In genomic region chr22:42139508-42139907, GRCh38 we compare ENCODE assay signal across 2 cellular contexts. TPM values are rescaled to one million over a fixed set of nuclear protein-coding genes. Genes with fewer than 3 reads are reported as not detected.
"Had no signal": no experiment of that assay in that cellular context is flagged by ENCODE, and none has a peak within 500 bp of the region (broad histone marks: within the 10 kb centered on the region; RNA-seq: fewer than 3 reads in every experiment).

No MANE protein-coding gene starts in this region.

RNA-seq across cellular contexts. Expression of gene CYP2D6, which starts 8.9 kb away (rescaled TPM):
- total RNA-seq: Right ventricle myocardium superior, RPMI7951 had no signal
